20 cellular contexts compared by ENCODE assay signal in genomic region chr2:10462178-10463083, GRCh38.
"Had no signal": no experiment of that assay in that cellular context is flagged by ENCODE, and none has a peak within 500 bp of the region (broad histone marks: within the 10 kb centered on the region; RNA-seq: fewer than 3 reads in every experiment).

No MANE protein-coding gene starts in this region.

- H3K9me3 ChIP-seq: colonic mucosa, suprapubic skin, transverse colon, vagina had no signal

- H3K36me3 Mint-ChIP-seq: natural killer cell treated with Interleukin-12 subunit alpha and Interleukin-12 subunit beta and Interleukin-15 and Interleukin-18, amount 100 ng/mL, for 72 hours had no signal

- H3K4me3 Mint-ChIP-seq: activated B cell treated with CpG ODN at 0.5 μM for 24 hours; activated CD4-positive, alpha-beta memory T cell treated with anti-CD3 and anti-CD28 coated beads, Interleukin-2, amount 10 ng/mL, durations not matched to agents 7 days and 5 days; activated T-cell treated with anti-CD3 and anti-CD28 coated beads, Interleukin-2, amount 50 U/mL, for 24 hours; natural killer cell treated with Interleukin-12 subunit alpha and Interleukin-12 subunit beta and Interleukin-15 and Interleukin-18, amount 100 ng/mL, for 72 hours; stimulated activated naive CD8-positive, alpha-beta T cell treated with anti-CD3 and anti-CD28 coated beads, Interleukin-15, Interleukin-2, amounts not matched to agents 100 ng/mL and 50 ng/mL, for 24 hours; T-helper 2 cell treated with Interferon-gamma antibody and Interleukin-4, amounts not matched to agents 5 μg/mL and 100 μg/mL, for 36 hours had no signal

- DNase-seq: activated B cell treated with CpG ODN at 0.5 μM for 24 hours; activated CD4-positive, alpha-beta memory T cell treated with anti-CD3 and anti-CD28 coated beads, Interleukin-2, amount 10 ng/mL, durations not matched to agents 7 days and 5 days; activated CD4-positive, alpha-beta T cell treated with anti-CD3 and anti-CD28 coated beads for 48 hours; activated naive CD4-positive, alpha-beta T cell treated with anti-CD3 and anti-CD28 coated beads, Interleukin-2, amount 50 U/mL, for 16 hours; activated T-cell treated with anti-CD3 and anti-CD28 coated beads, Interleukin-2, amount 50 U/mL, for 24 hours; brain microvascular endothelial cell; central memory CD4-positive, alpha-beta T cell; colonic mucosa; hypothalamus; mesendoderm; posterior cingulate gyrus; retina; stimulated activated CD4-positive, alpha-beta T cell treated with anti-CD3 and anti-CD28 coated beads, Interleukin-15, amount 100 ng/mL, for 24 hours; stimulated activated CD4-positive, alpha-beta T cell treated with anti-CD3 and anti-CD28 coated beads, Interleukin-2, amount 100 ng/mL, for 48 hours; transverse colon had no signal

- H3K9me3 Mint-ChIP-seq: activated B cell treated with CpG ODN at 0.5 μM for 24 hours; activated CD4-positive, alpha-beta memory T cell treated with anti-CD3 and anti-CD28 coated beads, Interleukin-2, amount 10 ng/mL, durations not matched to agents 7 days and 5 days; activated T-cell treated with anti-CD3 and anti-CD28 coated beads, Interleukin-2, amount 50 U/mL, for 24 hours; natural killer cell treated with Interleukin-12 subunit alpha and Interleukin-12 subunit beta and Interleukin-15 and Interleukin-18, amount 100 ng/mL, for 72 hours; stimulated activated naive CD8-positive, alpha-beta T cell treated with anti-CD3 and anti-CD28 coated beads, Interleukin-15, Interleukin-2, amounts not matched to agents 100 ng/mL and 50 ng/mL, for 24 hours; T-helper 2 cell treated with Interferon-gamma antibody and Interleukin-4, amounts not matched to agents 5 μg/mL and 100 μg/mL, for 36 hours had no signal

- H3K27ac Mint-ChIP-seq: activated B cell treated with CpG ODN at 0.5 μM for 24 hours; activated CD4-positive, alpha-beta memory T cell treated with anti-CD3 and anti-CD28 coated beads, Interleukin-2, amount 10 ng/mL, durations not matched to agents 7 days and 5 days; activated T-cell treated with anti-CD3 and anti-CD28 coated beads, Interleukin-2, amount 50 U/mL, for 24 hours; natural killer cell treated with Interleukin-12 subunit alpha and Interleukin-12 subunit beta and Interleukin-15 and Interleukin-18, amount 100 ng/mL, for 72 hours; stimulated activated naive CD8-positive, alpha-beta T cell treated with anti-CD3 and anti-CD28 coated beads, Interleukin-15, Interleukin-2, amounts not matched to agents 100 ng/mL and 50 ng/mL, for 24 hours; T-helper 2 cell treated with Interferon-gamma antibody and Interleukin-4, amounts not matched to agents 5 μg/mL and 100 μg/mL, for 36 hours had no signal

- ATAC-seq: natural killer cell treated with Interleukin-12 subunit alpha and Interleukin-12 subunit beta and Interleukin-15 and Interleukin-18, amount 100 ng/mL, for 72 hours had no signal

- H3K4me1 Mint-ChIP-seq: activated B cell treated with CpG ODN at 0.5 μM for 24 hours had no signal

- H3K27me3 ChIP-seq: brain microvascular endothelial cell, colonic mucosa, transverse colon, vagina had no signal

- H3K36me3 ChIP-seq: brain microvascular endothelial cell, colonic mucosa, suprapubic skin, transverse colon, vagina had no signal

- H3K27ac ChIP-seq: brain microvascular endothelial cell, colonic mucosa, suprapubic skin, transverse colon, vagina had no signal

- H3K4me3 ChIP-seq: colonic mucosa, suprapubic skin, transverse colon, vagina had no signal

- H3K4me1 ChIP-seq: colonic mucosa, vagina had no signal
